ENCODE assay signal across 1 cellular context in the genomic region with DNA sequence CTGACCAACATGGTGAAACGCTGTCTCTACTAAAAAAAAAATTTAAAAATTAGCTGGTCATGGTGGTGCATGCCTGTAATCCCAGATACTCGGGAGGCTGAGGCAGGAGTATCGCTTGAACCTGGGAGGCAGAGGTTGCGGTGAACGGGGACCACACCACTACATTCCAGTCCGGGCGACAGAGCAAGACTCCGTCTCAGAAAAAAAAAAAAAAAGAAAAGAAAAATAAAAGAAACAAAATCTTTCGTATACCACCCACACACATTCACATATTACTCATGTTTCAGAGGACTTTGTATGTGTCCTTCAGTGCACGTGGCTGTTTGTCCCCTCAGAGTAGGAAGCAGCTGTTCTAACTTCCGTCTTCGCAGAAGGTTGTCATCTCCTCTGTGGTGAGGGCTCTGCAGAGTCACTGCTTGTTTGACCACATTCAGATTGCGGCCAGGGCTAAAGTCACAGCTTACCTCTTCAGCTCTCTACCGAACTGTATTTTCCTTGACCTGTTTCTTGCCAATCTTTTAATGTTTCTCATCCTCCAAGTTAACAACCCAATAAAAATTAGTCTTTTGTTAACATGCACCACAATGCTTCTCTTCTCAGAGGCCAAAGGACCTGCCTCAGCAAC.
TF ChIP-seq lines count a peak whose summit lies in the region.

No MANE protein-coding gene starts in this region.

TF ChIP-seq in GM12878, 131 proteins besides CTCF, POLR2A, EP300 and RAD21 (continued from another document and continues in another):
- TF ChIP-seq, protein P1, sequence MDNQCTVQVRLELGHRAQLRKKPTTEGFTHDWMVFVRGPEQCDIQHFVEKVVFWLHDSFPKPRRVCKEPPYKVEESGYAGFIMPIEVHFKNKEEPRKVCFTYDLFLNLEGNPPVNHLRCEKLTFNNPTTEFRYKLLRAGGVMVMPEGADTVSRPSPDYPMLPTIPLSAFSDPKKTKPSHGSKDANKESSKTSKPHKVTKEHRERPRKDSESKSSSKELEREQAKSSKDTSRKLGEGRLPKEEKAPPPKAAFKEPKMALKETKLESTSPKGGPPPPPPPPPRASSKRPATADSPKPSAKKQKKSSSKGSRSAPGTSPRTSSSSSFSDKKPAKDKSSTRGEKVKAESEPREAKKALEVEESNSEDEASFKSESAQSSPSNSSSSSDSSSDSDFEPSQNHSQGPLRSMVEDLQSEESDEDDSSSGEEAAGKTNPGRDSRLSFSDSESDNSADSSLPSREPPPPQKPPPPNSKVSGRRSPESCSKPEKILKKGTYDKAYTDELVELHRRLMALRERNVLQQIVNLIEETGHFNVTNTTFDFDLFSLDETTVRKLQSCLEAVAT (IDR thresholded peaks at IDR 0.05) = peak; percentile 51; the same call in 1 of the 2 replicates
- no peak for TF ChIP-seq NRF1 (conservative IDR thresholded peaks at IDR 0.05; ENCODE audit: low read depth, low read length)
- TF ChIP-seq YBX1 (IDR thresholded peaks at IDR 0.05) = no peak
- TF ChIP-seq, protein P2, sequence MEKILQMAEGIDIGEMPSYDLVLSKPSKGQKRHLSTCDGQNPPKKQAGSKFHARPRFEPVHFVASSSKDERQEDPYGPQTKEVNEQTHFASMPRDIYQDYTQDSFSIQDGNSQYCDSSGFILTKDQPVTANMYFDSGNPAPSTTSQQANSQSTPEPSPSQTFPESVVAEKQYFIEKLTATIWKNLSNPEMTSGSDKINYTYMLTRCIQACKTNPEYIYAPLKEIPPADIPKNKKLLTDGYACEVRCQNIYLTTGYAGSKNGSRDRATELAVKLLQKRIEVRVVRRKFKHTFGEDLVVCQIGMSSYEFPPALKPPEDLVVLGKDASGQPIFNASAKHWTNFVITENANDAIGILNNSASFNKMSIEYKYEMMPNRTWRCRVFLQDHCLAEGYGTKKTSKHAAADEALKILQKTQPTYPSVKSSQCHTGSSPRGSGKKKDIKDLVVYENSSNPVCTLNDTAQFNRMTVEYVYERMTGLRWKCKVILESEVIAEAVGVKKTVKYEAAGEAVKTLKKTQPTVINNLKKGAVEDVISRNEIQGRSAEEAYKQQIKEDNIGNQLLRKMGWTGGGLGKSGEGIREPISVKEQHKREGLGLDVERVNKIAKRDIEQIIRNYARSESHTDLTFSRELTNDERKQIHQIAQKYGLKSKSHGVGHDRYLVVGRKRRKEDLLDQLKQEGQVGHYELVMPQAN (conservative IDR thresholded peaks at IDR 0.05) = no peak
- TF ChIP-seq ETV6 (conservative IDR thresholded peaks at IDR 0.05 in 1 of 2, IDR thresholded peaks at IDR 0.05 in 1 of 2; ENCODE audit: borderline replicate concordance in 1 of 2, low read depth in 1 of 2) = peak in 1 of 2 experiments; percentile 80; a peak in 2 of 4 replicates
- TF ChIP-seq, protein P3, sequence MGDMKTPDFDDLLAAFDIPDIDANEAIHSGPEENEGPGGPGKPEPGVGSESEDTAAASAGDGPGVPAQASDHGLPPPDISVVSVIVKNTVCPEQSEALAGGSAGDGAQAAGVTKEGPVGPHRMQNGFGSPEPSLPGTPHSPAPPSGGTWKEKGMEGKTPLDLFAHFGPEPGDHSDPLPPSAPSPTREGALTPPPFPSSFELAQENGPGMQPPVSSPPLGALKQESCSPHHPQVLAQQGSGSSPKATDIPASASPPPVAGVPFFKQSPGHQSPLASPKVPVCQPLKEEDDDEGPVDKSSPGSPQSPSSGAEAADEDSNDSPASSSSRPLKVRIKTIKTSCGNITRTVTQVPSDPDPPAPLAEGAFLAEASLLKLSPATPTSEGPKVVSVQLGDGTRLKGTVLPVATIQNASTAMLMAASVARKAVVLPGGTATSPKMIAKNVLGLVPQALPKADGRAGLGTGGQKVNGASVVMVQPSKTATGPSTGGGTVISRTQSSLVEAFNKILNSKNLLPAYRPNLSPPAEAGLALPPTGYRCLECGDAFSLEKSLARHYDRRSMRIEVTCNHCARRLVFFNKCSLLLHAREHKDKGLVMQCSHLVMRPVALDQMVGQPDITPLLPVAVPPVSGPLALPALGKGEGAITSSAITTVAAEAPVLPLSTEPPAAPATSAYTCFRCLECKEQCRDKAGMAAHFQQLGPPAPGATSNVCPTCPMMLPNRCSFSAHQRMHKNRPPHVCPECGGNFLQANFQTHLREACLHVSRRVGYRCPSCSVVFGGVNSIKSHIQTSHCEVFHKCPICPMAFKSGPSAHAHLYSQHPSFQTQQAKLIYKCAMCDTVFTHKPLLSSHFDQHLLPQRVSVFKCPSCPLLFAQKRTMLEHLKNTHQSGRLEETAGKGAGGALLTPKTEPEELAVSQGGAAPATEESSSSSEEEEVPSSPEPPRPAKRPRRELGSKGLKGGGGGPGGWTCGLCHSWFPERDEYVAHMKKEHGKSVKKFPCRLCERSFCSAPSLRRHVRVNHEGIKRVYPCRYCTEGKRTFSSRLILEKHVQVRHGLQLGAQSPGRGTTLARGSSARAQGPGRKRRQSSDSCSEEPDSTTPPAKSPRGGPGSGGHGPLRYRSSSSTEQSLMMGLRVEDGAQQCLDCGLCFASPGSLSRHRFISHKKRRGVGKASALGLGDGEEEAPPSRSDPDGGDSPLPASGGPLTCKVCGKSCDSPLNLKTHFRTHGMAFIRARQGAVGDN (IDR thresholded peaks at IDR 0.05) = no peak
- TF ChIP-seq RCOR1 (conservative IDR thresholded peaks at IDR 0.05; ENCODE audit: low read depth, low read length) = no peak
- no peak for TF ChIP-seq PAX5 (IDR thresholded peaks at IDR 0.05; ENCODE audit: borderline replicate concordance, low read depth, low read length)
- TF ChIP-seq SIX5 (IDR thresholded peaks at IDR 0.05; ENCODE audit: low read depth, low read length, severe bottlenecking) = no peak
- TF ChIP-seq ZBED1 (IDR thresholded peaks at IDR 0.05; ENCODE audit: borderline replicate concordance) = no peak
- no peak for TF ChIP-seq STAT3 (IDR thresholded peaks at IDR 0.05; ENCODE audit: low read depth, low read length)
- TF ChIP-seq, protein P4, sequence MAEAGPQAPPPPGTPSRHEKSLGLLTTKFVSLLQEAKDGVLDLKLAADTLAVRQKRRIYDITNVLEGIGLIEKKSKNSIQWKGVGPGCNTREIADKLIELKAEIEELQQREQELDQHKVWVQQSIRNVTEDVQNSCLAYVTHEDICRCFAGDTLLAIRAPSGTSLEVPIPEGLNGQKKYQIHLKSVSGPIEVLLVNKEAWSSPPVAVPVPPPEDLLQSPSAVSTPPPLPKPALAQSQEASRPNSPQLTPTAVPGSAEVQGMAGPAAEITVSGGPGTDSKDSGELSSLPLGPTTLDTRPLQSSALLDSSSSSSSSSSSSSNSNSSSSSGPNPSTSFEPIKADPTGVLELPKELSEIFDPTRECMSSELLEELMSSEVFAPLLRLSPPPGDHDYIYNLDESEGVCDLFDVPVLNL (IDR thresholded peaks at IDR 0.05; ENCODE audit: low read depth, low read length) = no peak
- TF ChIP-seq TCF7 (IDR thresholded peaks at IDR 0.05; ENCODE audit: borderline replicate concordance) = no peak
- TF ChIP-seq BHLHE40 (IDR thresholded peaks at IDR 0.05; ENCODE audit: borderline replicate concordance in 1 of 2, low read depth in 2 of 2, low read length in 1 of 2) = peak; percentile 39 to 58; a peak in 3 of 4 replicates
- TF ChIP-seq, protein P5, sequence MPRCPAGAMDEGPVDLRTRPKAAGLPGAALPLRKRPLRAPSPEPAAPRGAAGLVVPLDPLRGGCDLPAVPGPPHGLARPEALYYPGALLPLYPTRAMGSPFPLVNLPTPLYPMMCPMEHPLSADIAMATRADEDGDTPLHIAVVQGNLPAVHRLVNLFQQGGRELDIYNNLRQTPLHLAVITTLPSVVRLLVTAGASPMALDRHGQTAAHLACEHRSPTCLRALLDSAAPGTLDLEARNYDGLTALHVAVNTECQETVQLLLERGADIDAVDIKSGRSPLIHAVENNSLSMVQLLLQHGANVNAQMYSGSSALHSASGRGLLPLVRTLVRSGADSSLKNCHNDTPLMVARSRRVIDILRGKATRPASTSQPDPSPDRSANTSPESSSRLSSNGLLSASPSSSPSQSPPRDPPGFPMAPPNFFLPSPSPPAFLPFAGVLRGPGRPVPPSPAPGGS (IDR thresholded peaks at IDR 0.05; ENCODE audit: borderline replicate concordance, insufficient read depth, low read depth, low read length, poor library complexity, severe bottlenecking) = no peak
- no peak for TF ChIP-seq KDM1A (IDR thresholded peaks at IDR 0.05; ENCODE audit: borderline replicate concordance)
- TF ChIP-seq MEF2A (IDR thresholded peaks at IDR 0.05; ENCODE audit: insufficient read depth, low read depth, low read length) = 0 out of 2 replicates have a peak, but pooled peaks have one; percentile 12
- TF ChIP-seq NR2C1 (IDR thresholded peaks at IDR 0.05) = no peak
- no peak for TF ChIP-seq TCF3 (IDR thresholded peaks at IDR 0.05; ENCODE audit: borderline replicate concordance, insufficient read depth, low read depth, low read length)
- TF ChIP-seq CBX5 (IDR thresholded peaks at IDR 0.05; ENCODE audit: low read depth) = 0 out of 2 replicates have a peak, but pooled peaks have one; percentile 86
- peak; percentile 53; the same call in 1 of the 2 replicates for TF ChIP-seq POLR2AphosphoS5 (IDR thresholded peaks at IDR 0.05; ENCODE audit: low read length)
- no peak for TF ChIP-seq JUNB (IDR thresholded peaks at IDR 0.05)
- TF ChIP-seq, protein P6, sequence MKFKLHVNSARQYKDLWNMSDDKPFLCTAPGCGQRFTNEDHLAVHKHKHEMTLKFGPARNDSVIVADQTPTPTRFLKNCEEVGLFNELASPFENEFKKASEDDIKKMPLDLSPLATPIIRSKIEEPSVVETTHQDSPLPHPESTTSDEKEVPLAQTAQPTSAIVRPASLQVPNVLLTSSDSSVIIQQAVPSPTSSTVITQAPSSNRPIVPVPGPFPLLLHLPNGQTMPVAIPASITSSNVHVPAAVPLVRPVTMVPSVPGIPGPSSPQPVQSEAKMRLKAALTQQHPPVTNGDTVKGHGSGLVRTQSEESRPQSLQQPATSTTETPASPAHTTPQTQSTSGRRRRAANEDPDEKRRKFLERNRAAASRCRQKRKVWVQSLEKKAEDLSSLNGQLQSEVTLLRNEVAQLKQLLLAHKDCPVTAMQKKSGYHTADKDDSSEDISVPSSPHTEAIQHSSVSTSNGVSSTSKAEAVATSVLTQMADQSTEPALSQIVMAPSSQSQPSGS (IDR thresholded peaks at IDR 0.05; ENCODE audit: low read length) = peak; percentile 27; the same call in 1 of the 2 replicates
- TF ChIP-seq, protein P7, sequence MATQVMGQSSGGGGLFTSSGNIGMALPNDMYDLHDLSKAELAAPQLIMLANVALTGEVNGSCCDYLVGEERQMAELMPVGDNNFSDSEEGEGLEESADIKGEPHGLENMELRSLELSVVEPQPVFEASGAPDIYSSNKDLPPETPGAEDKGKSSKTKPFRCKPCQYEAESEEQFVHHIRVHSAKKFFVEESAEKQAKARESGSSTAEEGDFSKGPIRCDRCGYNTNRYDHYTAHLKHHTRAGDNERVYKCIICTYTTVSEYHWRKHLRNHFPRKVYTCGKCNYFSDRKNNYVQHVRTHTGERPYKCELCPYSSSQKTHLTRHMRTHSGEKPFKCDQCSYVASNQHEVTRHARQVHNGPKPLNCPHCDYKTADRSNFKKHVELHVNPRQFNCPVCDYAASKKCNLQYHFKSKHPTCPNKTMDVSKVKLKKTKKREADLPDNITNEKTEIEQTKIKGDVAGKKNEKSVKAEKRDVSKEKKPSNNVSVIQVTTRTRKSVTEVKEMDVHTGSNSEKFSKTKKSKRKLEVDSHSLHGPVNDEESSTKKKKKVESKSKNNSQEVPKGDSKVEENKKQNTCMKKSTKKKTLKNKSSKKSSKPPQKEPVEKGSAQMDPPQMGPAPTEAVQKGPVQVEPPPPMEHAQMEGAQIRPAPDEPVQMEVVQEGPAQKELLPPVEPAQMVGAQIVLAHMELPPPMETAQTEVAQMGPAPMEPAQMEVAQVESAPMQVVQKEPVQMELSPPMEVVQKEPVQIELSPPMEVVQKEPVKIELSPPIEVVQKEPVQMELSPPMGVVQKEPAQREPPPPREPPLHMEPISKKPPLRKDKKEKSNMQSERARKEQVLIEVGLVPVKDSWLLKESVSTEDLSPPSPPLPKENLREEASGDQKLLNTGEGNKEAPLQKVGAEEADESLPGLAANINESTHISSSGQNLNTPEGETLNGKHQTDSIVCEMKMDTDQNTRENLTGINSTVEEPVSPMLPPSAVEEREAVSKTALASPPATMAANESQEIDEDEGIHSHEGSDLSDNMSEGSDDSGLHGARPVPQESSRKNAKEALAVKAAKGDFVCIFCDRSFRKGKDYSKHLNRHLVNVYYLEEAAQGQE (IDR thresholded peaks at IDR 0.05; ENCODE audit: low read depth, low read length) = no peak
- TF ChIP-seq, protein P8, sequence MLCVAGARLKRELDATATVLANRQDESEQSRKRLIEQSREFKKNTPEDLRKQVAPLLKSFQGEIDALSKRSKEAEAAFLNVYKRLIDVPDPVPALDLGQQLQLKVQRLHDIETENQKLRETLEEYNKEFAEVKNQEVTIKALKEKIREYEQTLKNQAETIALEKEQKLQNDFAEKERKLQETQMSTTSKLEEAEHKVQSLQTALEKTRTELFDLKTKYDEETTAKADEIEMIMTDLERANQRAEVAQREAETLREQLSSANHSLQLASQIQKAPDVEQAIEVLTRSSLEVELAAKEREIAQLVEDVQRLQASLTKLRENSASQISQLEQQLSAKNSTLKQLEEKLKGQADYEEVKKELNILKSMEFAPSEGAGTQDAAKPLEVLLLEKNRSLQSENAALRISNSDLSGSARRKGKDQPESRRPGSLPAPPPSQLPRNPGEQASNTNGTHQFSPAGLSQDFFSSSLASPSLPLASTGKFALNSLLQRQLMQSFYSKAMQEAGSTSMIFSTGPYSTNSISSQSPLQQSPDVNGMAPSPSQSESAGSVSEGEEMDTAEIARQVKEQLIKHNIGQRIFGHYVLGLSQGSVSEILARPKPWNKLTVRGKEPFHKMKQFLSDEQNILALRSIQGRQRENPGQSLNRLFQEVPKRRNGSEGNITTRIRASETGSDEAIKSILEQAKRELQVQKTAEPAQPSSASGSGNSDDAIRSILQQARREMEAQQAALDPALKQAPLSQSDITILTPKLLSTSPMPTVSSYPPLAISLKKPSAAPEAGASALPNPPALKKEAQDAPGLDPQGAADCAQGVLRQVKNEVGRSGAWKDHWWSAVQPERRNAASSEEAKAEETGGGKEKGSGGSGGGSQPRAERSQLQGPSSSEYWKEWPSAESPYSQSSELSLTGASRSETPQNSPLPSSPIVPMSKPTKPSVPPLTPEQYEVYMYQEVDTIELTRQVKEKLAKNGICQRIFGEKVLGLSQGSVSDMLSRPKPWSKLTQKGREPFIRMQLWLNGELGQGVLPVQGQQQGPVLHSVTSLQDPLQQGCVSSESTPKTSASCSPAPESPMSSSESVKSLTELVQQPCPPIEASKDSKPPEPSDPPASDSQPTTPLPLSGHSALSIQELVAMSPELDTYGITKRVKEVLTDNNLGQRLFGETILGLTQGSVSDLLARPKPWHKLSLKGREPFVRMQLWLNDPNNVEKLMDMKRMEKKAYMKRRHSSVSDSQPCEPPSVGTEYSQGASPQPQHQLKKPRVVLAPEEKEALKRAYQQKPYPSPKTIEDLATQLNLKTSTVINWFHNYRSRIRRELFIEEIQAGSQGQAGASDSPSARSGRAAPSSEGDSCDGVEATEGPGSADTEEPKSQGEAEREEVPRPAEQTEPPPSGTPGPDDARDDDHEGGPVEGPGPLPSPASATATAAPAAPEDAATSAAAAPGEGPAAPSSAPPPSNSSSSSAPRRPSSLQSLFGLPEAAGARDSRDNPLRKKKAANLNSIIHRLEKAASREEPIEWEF (IDR thresholded peaks at IDR 0.05; ENCODE audit: insufficient replicate concordance, low read depth, low read length) = no peak
